Comparison of ENCODE assay signal across 8 cellular contexts in genomic region chrX:153469811-153470410, GRCh38. TPM values are rescaled to one million over a fixed set of nuclear protein-coding genes. Genes with fewer than 3 reads are reported as not detected.
A peak's percentile ranks its signal among the peaks of the same experiment; 100 is the strongest.
DNase-seq lines count a peak whose midpoint lies in the region; ATAC-seq and TF ChIP-seq lines count a peak whose summit lies in the region.

No MANE protein-coding gene starts in this region.

- POLR2A ChIA-PET in CD4-positive, alpha-beta T cell (lab: Charles Lee), result no interaction called here

- H3K4me3 ChIP-seq in mononuclear cell (ENCODE audit: low read length) (peak overlapping the region; percentile 60), tibial artery (peak overlapping the region; percentile 58 to 69)

- H3K4me1 Mint-ChIP-seq in CD4-positive, alpha-beta T cell (ENCODE audit: low read depth), result peaks cover 6% of the 10 kb centered on the region

- H3K27ac Mint-ChIP-seq in CD4-positive, alpha-beta T cell, result peak overlapping the region; percentile 84

- intact Hi-C loops in CD4-positive, alpha-beta T cell (cut with DNase I, micrococcal nuclease), result loop anchor here (1.0 to 5.0 kb wide), 5 partner anchors 127 to 529 kb away; partner anchors contain the start of genes CCNQ (in 1 of the 2) and ZNF275 (in 1 of the 2)
- intact Hi-C loops in tibial artery (cut with DNase I; ENCODE audit: low total_unique reads), result loop anchor here (5.0 kb wide), 1 partner anchor 37 kb away; no protein-coding TSS in a partner anchor

- DNase-seq in CD4-positive, alpha-beta T cell, result peak in 2 of 10 experiments; percentile 14 to 45
- peak; percentile 22 for DNase-seq in SK-MEL-5 (ENCODE audit: low read depth, low spot score)
- peak; percentile 32 for DNase-seq in effector CD4-positive, alpha-beta T cell
- no peak for DNase-seq in tibial artery
- DNase-seq in GDM1 (lab: John Stamatoyannopoulos, UW), result no peak

- H3K9me3 ChIP-seq in CD4-positive, alpha-beta T cell (ENCODE audit: control insufficient read depth, low read length), result no peaks in the 10 kb centered on the region
- no peaks in the 10 kb centered on the region for H3K9me3 ChIP-seq in mononuclear cell (ENCODE audit: low read depth, low read length)
- H3K9me3 ChIP-seq in tibial artery, result no peaks in the 10 kb centered on the region

- CTCF ChIA-PET in CD4-positive, alpha-beta T cell (lab: Charles Lee), result interaction anchor here (0.6 to 1.4 kb wide), 7 partner anchors 9 to 528 kb away, joined by 3 to 28 read pairs (median 4); no protein-coding TSS in a partner anchor

- in situ Hi-C loops in SK-MEL-5 (cut with HindIII; ENCODE audit: low pct_unique_long_range_greater_than_20kb, low sequenced_read_pairs), result no loop called here

- H3K27me3 ChIP-seq in CD4-positive, alpha-beta T cell (ENCODE audit: control insufficient read depth, insufficient read depth, low read length), result no peaks in the 10 kb centered on the region
- H3K27me3 ChIP-seq in mononuclear cell (ENCODE audit: insufficient read depth, low read length) (no peaks in the 10 kb centered on the region), tibial artery (no peaks in the 10 kb centered on the region)

- H3K27ac ChIP-seq in CD4-positive, alpha-beta T cell (ENCODE audit: low read depth, low read length), result peak overlapping the region; percentile 46
- peak overlapping the region; percentile 64 to 67 for H3K27ac ChIP-seq in tibial artery

- no peak for TF ChIP-seq CTCF in CD4-positive, alpha-beta T cell (IDR thresholded peaks at IDR 0.05)
- peak in 1 of 2 experiments; percentile 21 for TF ChIP-seq CTCF in tibial artery (IDR thresholded peaks at IDR 0.05)

- no peaks in the 10 kb centered on the region for H3K27me3 Mint-ChIP-seq in CD4-positive, alpha-beta T cell

- H3K36me3 Mint-ChIP-seq in CD4-positive, alpha-beta T cell (ENCODE audit: low read depth), result no peaks in the 10 kb centered on the region

- peaks cover 0 to 4% (median 1%) of the 10 kb centered on the region in 3 donors for H3K36me3 ChIP-seq in tibial artery

- H3K4me1 ChIP-seq in mononuclear cell (ENCODE audit: insufficient read depth, low read length), result peaks cover 14% of the 10 kb centered on the region
- peaks cover 0 to 47% (median 15%) of the 10 kb centered on the region in 4 donors for H3K4me1 ChIP-seq in tibial artery

- H3K9me3 Mint-ChIP-seq in CD4-positive, alpha-beta T cell, result no peaks in the 10 kb centered on the region

- peak; percentile 35 for ATAC-seq in CD4-positive, alpha-beta T cell (ENCODE audit: poor library complexity)
- ATAC-seq in GM19025 (IDR thresholded peaks at IDR 0.05; ENCODE audit: low read depth, unreplicated experiment) (peak; percentile 28), HG03108 (IDR thresholded peaks at IDR 0.05; ENCODE audit: unreplicated experiment) (peak; percentile 37)

- peak overlapping the region; percentile 87 for H3K4me3 Mint-ChIP-seq in CD4-positive, alpha-beta T cell

RNA-seq across cellular contexts. Expression of gene HAUS7, which starts 0.5 kb away (rescaled TPM):
- total RNA-seq in CD4-positive, alpha-beta T cell, result 10 to 100 TPM; 24.4 to 25.6 TPM
- 22.1 and 24.7 TPM in 2 replicates for total RNA-seq in SK-MEL-5 (2014; rRNA removed; shearing (Covaris generic))
- 30.2 and 36.5 TPM in 2 replicates for polyA plus RNA-seq in SK-MEL-5 (2015; cell fraction: cytosol; rRNA removed)
- polyA plus RNA-seq in SK-MEL-5 (2015; cell fraction: nucleus; rRNA removed), result 73.1 and 89.4 TPM in 2 replicates
- 11.8 TPM for total RNA-seq in mononuclear cell

RNA-seq across cellular contexts. Expression of gene TREX2, which starts 24.1 kb away (rescaled TPM):
- 1 to 10 TPM; 1.1 to 1.4 TPM for total RNA-seq in CD4-positive, alpha-beta T cell
- 0.19 and 0.40 TPM in 2 replicates for total RNA-seq in SK-MEL-5 (2014; rRNA removed; shearing (Covaris generic))
- polyA plus RNA-seq in SK-MEL-5 (2015; cell fraction: cytosol; rRNA removed), result 0.96 and 2.4 TPM in 2 replicates
- polyA plus RNA-seq in SK-MEL-5 (2015; cell fraction: nucleus; rRNA removed), result 1.7 and 2.2 TPM in 2 replicates
- 1.2 TPM for total RNA-seq in mononuclear cell

RNA-seq across cellular contexts. Expression of gene BGN, which starts 24.9 kb away (rescaled TPM):
- not detected for total RNA-seq in CD4-positive, alpha-beta T cell
- total RNA-seq in SK-MEL-5 (2014; rRNA removed; shearing (Covaris generic)), result not detected in 2 replicates
- not detected in 2 replicates for polyA plus RNA-seq in SK-MEL-5 (2015; cell fraction: cytosol; rRNA removed)
- polyA plus RNA-seq in SK-MEL-5 (2015; cell fraction: nucleus; rRNA removed), result not detected in 2 replicates
- total RNA-seq in mononuclear cell, result not detected

RNA-seq across cellular contexts. Expression of gene ATP2B3, which starts 47.5 kb away (rescaled TPM):
- not detected for total RNA-seq in CD4-positive, alpha-beta T cell
- total RNA-seq in SK-MEL-5 (2014; rRNA removed; shearing (Covaris generic)), result 0.05 TPM in 1 of 2 replicates, not detected in the other
- not detected in 2 replicates for polyA plus RNA-seq in SK-MEL-5 (2015; cell fraction: cytosol; rRNA removed)
- 0.22 TPM in 1 of 2 replicates, not detected in the other for polyA plus RNA-seq in SK-MEL-5 (2015; cell fraction: nucleus; rRNA removed)
- not detected for total RNA-seq in mononuclear cell

RNA-seq across cellular contexts. Expression of gene ZFP92, which starts 58.6 kb away (rescaled TPM):
- under 1 TPM; 0.08 to 0.11 TPM for total RNA-seq in CD4-positive, alpha-beta T cell
- total RNA-seq in SK-MEL-5 (2014; rRNA removed; shearing (Covaris generic)), result 0.53 and 0.56 TPM in 2 replicates
- polyA plus RNA-seq in SK-MEL-5 (2015; cell fraction: cytosol; rRNA removed), result 0.70 and 1.2 TPM in 2 replicates
- polyA plus RNA-seq in SK-MEL-5 (2015; cell fraction: nucleus; rRNA removed), result 0.30 and 0.33 TPM in 2 replicates
- 0.63 TPM for total RNA-seq in mononuclear cell

Comparison
In these comparisons a context has a peak if more than half of its experiments do, and no peak if none do; other contexts are left out.
1. DNase-seq: peak in SK-MEL-5 (single experiment) and effector CD4-positive, alpha-beta T cell (single experiment); none in tibial artery (0 of 2) and GDM1 (single experiment).
2. Peak in every context shown above with its lines, with median percentiles within 50 percentile points of each other: ATAC-seq.